Comparison of ENCODE assay signal across 1 cellular context in the genomic region with DNA sequence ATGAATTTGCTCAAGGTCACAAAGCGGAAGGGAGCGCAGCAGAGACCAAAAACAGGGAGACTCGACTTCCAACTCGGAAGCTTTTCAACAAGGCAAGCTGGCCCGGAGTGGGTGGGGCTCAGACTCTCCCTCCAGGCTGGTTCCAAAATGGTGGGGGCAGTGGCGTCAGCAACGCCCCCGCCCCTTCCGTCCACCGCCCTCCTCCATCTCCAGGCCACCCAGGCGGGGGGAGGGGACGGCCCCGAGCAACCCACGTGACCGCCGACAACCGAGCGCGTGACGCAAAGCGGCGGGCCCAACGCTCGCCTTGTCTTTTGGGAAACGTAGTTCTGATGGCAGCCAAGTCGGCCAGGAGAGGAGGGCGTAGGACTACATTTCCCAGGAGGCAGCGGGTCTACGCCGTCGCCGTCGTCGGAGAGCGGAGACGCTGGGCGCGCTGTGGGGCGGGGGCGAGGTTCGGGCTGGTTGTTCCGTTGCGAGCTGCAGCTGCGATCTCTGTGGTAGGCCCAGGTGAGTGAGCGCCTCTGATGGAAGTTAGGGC.
TF ChIP-seq lines count a peak whose summit lies in the region.

A gene with protein sequence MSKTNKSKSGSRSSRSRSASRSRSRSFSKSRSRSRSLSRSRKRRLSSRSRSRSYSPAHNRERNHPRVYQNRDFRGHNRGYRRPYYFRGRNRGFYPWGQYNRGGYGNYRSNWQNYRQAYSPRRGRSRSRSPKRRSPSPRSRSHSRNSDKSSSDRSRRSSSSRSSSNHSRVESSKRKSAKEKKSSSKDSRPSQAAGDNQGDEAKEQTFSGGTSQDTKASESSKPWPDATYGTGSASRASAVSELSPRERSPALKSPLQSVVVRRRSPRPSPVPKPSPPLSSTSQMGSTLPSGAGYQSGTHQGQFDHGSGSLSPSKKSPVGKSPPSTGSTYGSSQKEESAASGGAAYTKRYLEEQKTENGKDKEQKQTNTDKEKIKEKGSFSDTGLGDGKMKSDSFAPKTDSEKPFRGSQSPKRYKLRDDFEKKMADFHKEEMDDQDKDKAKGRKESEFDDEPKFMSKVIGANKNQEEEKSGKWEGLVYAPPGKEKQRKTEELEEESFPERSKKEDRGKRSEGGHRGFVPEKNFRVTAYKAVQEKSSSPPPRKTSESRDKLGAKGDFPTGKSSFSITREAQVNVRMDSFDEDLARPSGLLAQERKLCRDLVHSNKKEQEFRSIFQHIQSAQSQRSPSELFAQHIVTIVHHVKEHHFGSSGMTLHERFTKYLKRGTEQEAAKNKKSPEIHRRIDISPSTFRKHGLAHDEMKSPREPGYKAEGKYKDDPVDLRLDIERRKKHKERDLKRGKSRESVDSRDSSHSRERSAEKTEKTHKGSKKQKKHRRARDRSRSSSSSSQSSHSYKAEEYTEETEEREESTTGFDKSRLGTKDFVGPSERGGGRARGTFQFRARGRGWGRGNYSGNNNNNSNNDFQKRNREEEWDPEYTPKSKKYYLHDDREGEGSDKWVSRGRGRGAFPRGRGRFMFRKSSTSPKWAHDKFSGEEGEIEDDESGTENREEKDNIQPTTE (plus strand): TSS at position 448 of the 541 bp plus-strand sequence. CDS start 58,121 bp downstream, outside the sequence.

TF ChIP-seq in HepG2, 621 proteins besides CTCF, POLR2A, EP300 and RAD21 (continued from another document and continues in another):
- TF ChIP-seq, protein P1, sequence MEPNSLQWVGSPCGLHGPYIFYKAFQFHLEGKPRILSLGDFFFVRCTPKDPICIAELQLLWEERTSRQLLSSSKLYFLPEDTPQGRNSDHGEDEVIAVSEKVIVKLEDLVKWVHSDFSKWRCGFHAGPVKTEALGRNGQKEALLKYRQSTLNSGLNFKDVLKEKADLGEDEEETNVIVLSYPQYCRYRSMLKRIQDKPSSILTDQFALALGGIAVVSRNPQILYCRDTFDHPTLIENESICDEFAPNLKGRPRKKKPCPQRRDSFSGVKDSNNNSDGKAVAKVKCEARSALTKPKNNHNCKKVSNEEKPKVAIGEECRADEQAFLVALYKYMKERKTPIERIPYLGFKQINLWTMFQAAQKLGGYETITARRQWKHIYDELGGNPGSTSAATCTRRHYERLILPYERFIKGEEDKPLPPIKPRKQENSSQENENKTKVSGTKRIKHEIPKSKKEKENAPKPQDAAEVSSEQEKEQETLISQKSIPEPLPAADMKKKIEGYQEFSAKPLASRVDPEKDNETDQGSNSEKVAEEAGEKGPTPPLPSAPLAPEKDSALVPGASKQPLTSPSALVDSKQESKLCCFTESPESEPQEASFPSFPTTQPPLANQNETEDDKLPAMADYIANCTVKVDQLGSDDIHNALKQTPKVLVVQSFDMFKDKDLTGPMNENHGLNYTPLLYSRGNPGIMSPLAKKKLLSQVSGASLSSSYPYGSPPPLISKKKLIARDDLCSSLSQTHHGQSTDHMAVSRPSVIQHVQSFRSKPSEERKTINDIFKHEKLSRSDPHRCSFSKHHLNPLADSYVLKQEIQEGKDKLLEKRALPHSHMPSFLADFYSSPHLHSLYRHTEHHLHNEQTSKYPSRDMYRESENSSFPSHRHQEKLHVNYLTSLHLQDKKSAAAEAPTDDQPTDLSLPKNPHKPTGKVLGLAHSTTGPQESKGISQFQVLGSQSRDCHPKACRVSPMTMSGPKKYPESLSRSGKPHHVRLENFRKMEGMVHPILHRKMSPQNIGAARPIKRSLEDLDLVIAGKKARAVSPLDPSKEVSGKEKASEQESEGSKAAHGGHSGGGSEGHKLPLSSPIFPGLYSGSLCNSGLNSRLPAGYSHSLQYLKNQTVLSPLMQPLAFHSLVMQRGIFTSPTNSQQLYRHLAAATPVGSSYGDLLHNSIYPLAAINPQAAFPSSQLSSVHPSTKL (CRISPR knock-in tag; IDR thresholded peaks at IDR 0.05), result peak; percentile 64
- no peak for TF ChIP-seq ZNF552 (CRISPR knock-in tag; IDR thresholded peaks at IDR 0.05; ENCODE audit: borderline replicate concordance)
- peak; percentile 55; the same call in 1 of the 2 replicates for TF ChIP-seq ESRRA (CRISPR knock-in tag; IDR thresholded peaks at IDR 0.05; ENCODE audit: low read depth)
- TF ChIP-seq, protein P2, sequence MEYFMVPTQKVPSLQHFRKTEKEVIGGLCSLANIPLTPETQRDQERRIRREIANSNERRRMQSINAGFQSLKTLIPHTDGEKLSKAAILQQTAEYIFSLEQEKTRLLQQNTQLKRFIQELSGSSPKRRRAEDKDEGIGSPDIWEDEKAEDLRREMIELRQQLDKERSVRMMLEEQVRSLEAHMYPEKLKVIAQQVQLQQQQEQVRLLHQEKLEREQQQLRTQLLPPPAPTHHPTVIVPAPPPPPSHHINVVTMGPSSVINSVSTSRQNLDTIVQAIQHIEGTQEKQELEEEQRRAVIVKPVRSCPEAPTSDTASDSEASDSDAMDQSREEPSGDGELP (IDR thresholded peaks at IDR 0.05; ENCODE audit: borderline replicate concordance, low read depth), result peak; percentile 57; the same call in 1 of the 2 replicates
- TF ChIP-seq MAX (IDR thresholded peaks at IDR 0.05), result peak; percentile 56; the same call in 1 of the 2 replicates
- peak; percentile 86 for TF ChIP-seq TAF1 (CRISPR knock-in tag; IDR thresholded peaks at IDR 0.05)
- TF ChIP-seq FOXO1 (CRISPR knock-in tag; IDR thresholded peaks at IDR 0.05), result peak; percentile 5
- peak; percentile 96 for TF ChIP-seq SP4 (CRISPR knock-in tag; IDR thresholded peaks at IDR 0.05)
- peak; percentile 31; the same call in 1 of the 2 replicates for TF ChIP-seq HHEX (CRISPR knock-in tag; IDR thresholded peaks at IDR 0.05)
- TF ChIP-seq FOXP1 (IDR thresholded peaks at IDR 0.05), result no peak
- peak; percentile 54 for TF ChIP-seq FOXP1 (CRISPR knock-in tag; IDR thresholded peaks at IDR 0.05)
- TF ChIP-seq MXD4 (CRISPR knock-in tag; IDR thresholded peaks at IDR 0.05), result peak; percentile 81
- TF ChIP-seq TEF (CRISPR knock-in tag; IDR thresholded peaks at IDR 0.05), result no peak
- TF ChIP-seq PRDM10 (CRISPR knock-in tag; IDR thresholded peaks at IDR 0.05; ENCODE audit: low read depth), result peak; percentile 96
- TF ChIP-seq, protein P3, sequence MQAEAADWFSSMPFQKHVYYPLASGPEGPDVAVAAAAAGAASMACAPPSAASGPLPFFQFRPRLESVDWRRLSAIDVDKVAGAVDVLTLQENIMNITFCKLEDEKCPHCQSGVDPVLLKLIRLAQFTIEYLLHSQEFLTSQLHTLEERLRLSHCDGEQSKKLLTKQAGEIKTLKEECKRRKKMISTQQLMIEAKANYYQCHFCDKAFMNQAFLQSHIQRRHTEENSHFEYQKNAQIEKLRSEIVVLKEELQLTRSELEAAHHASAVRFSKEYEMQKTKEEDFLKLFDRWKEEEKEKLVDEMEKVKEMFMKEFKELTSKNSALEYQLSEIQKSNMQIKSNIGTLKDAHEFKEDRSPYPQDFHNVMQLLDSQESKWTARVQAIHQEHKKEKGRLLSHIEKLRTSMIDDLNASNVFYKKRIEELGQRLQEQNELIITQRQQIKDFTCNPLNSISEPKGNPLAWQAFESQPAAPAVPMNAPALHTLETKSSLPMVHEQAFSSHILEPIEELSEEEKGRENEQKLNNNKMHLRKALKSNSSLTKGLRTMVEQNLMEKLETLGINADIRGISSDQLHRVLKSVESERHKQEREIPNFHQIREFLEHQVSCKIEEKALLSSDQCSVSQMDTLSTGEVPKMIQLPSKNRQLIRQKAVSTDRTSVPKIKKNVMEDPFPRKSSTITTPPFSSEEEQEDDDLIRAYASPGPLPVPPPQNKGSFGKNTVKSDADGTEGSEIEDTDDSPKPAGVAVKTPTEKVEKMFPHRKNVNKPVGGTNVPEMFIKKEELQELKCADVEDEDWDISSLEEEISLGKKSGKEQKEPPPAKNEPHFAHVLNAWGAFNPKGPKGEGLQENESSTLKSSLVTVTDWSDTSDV (CRISPR knock-in tag; IDR thresholded peaks at IDR 0.05), result no peak
- TF ChIP-seq ZNF614 (CRISPR knock-in tag; IDR thresholded peaks at IDR 0.05; ENCODE audit: borderline replicate concordance), result peak; percentile 65; the same call in 1 of the 2 replicates
- peak; percentile 51; the same call in 1 of the 2 replicates for TF ChIP-seq E2F5 (CRISPR knock-in tag; conservative IDR thresholded peaks at IDR 0.05)
- peak; percentile 43; the same call in 1 of the 2 replicates for TF ChIP-seq ZFP62 (CRISPR knock-in tag; IDR thresholded peaks at IDR 0.05)
- TF ChIP-seq FOXA1 (IDR thresholded peaks at IDR 0.05), result no peak
- peak; percentile 22; the same call in 1 of the 2 replicates for TF ChIP-seq FOXA1 (CRISPR knock-in tag; IDR thresholded peaks at IDR 0.05)
- no peak for TF ChIP-seq U2AF2 (IDR thresholded peaks at IDR 0.05; ENCODE audit: low read depth, low read length)
- TF ChIP-seq EED (CRISPR knock-in tag; IDR thresholded peaks at IDR 0.05), result no peak
- TF ChIP-seq, protein P4, sequence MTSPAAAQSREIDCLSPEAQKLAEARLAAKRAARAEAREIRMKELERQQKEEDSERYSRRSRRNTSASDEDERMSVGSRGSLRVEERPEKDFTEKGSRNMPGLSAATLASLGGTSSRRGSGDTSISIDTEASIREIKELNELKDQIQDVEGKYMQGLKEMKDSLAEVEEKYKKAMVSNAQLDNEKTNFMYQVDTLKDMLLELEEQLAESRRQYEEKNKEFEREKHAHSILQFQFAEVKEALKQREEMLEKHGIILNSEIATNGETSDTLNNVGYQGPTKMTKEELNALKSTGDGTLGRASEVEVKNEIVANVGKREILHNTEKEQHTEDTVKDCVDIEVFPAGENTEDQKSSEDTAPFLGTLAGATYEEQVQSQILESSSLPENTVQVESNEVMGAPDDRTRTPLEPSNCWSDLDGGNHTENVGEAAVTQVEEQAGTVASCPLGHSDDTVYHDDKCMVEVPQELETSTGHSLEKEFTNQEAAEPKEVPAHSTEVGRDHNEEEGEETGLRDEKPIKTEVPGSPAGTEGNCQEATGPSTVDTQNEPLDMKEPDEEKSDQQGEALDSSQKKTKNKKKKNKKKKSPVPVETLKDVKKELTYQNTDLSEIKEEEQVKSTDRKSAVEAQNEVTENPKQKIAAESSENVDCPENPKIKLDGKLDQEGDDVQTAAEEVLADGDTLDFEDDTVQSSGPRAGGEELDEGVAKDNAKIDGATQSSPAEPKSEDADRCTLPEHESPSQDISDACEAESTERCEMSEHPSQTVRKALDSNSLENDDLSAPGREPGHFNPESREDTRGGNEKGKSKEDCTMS (CRISPR knock-in tag; conservative IDR thresholded peaks at IDR 0.05), result no peak
- TF ChIP-seq ZNF33A (CRISPR knock-in tag; IDR thresholded peaks at IDR 0.05; ENCODE audit: borderline replicate concordance), result no peak
- no peak for TF ChIP-seq MLLT10 (CRISPR knock-in tag; IDR thresholded peaks at IDR 0.05)
- TF ChIP-seq ZNF549 (CRISPR knock-in tag; IDR thresholded peaks at IDR 0.05), result no peak
- TF ChIP-seq KLF9 (CRISPR knock-in tag; IDR thresholded peaks at IDR 0.05; ENCODE audit: low read depth), result peak; percentile 85; the same call in 1 of the 2 replicates
- TF ChIP-seq ETS1 (CRISPR knock-in tag; IDR thresholded peaks at IDR 0.05), result no peak
- TF ChIP-seq THAP11 (CRISPR knock-in tag; IDR thresholded peaks at IDR 0.05), result peak; percentile 99
- no peak for TF ChIP-seq RCOR2 (CRISPR knock-in tag; IDR thresholded peaks at IDR 0.05)
- TF ChIP-seq FOXK1 (CRISPR knock-in tag; IDR thresholded peaks at IDR 0.05; ENCODE audit: borderline replicate concordance, low read depth), result peak; percentile 89; the same call in 1 of the 2 replicates
